8 cellular contexts compared by ENCODE assay signal in the genomic region with DNA sequence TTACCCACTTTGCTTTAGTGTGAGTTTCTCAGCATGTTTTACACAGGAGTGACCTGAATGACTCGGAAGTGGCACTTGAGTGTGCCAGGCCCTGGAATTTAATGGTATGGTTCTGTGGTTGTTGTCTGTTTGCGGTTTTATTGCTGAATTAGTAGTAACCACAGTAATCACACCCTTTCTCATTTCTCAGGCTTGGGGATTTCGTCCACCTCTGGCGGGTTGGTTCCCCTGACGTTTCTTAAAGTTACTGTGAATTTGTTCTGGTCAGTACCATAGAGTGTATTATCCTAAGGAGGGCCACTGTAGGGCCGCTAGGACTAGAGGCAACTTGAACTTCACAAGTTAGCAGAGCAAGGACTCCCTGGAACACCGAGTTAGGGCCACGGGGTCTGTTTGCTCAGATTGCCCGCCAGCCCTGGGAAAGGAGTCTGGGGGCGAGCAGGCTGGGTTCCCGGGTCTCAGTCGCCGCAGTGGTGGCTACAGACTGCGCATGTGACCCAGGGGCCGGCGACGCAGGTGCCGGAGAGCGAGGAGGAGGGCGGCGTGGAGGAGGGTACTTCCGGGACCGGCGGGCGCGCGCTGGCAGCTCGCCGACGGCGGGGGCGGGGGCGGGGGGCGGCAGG. TPM values are rescaled to one million over a fixed set of nuclear protein-coding genes. Genes with fewer than 3 reads are reported as not detected.
DNase-seq lines count a peak whose midpoint lies in the region; ATAC-seq and TF ChIP-seq lines count a peak whose summit lies in the region.

No MANE protein-coding gene starts in this region.

- H3K36me3 ChIP-seq in A673 (ENCODE audit: insufficient read depth, low read length, poor library complexity, severe bottlenecking), result no peaks in the 10 kb centered on the region
- H3K36me3 ChIP-seq in vagina, result no peaks in the 10 kb centered on the region

- no TSS peak for BruUV-seq in A673 (replicated peaks; lab: Mats Ljungman, UMichigan)

- CTCF ChIA-PET in A673 (lab: Charles Lee), result no interaction called here

- H3K27me3 ChIP-seq in A673 (replicated peaks; ENCODE audit: insufficient read depth, low read depth, low read length, poor library complexity), result peaks cover 7% of the 10 kb centered on the region
- peaks cover 11% of the 10 kb centered on the region for H3K27me3 ChIP-seq in mononuclear cell (ENCODE audit: insufficient read depth, low read length)
- no peaks in the 10 kb centered on the region for H3K27me3 ChIP-seq in vagina

- intact Hi-C loops in A673 (cut with micrococcal nuclease; ENCODE audit: unreplicated experiment) (no loop called here), vagina (cut with DNase I) (no loop called here)

- POLR2A ChIA-PET in A673 (lab: Charles Lee; ENCODE audit: low non-redundant PET), result no interaction called here

- H3K9me3 ChIP-seq in A673 (ENCODE audit: low read depth, low read length, poor library complexity, severe bottlenecking), result no peaks in the 10 kb centered on the region
- H3K9me3 ChIP-seq in mononuclear cell (ENCODE audit: low read depth, low read length), result no peaks in the 10 kb centered on the region
- no peaks in the 10 kb centered on the region for H3K9me3 ChIP-seq in vagina

- peaks cover 11% of the 10 kb centered on the region for H3K4me1 ChIP-seq in A673 (ENCODE audit: insufficient read depth, low read length, poor library complexity, severe bottlenecking)
- peaks cover 10% of the 10 kb centered on the region for H3K4me1 ChIP-seq in mononuclear cell (ENCODE audit: insufficient read depth, low read length)
- H3K4me1 ChIP-seq in vagina, result peaks cover 6% of the 10 kb centered on the region

- H3K4me3 ChIP-seq in A673 (ENCODE audit: low read depth, low read length, poor library complexity, severe bottlenecking) (peak overlapping the region; percentile 70), mononuclear cell (ENCODE audit: low read length) (peak overlapping the region; percentile 45), vagina (peak overlapping the region; percentile 64 to 76)

- peak; percentile 87 for ATAC-seq in HG02798 (IDR thresholded peaks at IDR 0.05; ENCODE audit: poor library complexity, unreplicated experiment)

- TF ChIP-seq POLR2A in GM15510 (IDR thresholded peaks at IDR 0.05; ENCODE audit: borderline replicate concordance, extremely low read depth, insufficient read length), result peak; percentile 66
- no peak for TF ChIP-seq POLR2A in vagina (IDR thresholded peaks at IDR 0.05)

- H3K27ac ChIP-seq in A673 (ENCODE audit: low read depth, low read length, poor library complexity, severe bottlenecking), result peak overlapping the region; percentile 28
- peak overlapping the region; percentile 93 for H3K27ac ChIP-seq in cingulate gyrus (ENCODE audit: low read depth, low read length)
- peak overlapping the region; percentile 81 for H3K27ac ChIP-seq in vagina

- TF ChIP-seq CTCF in A673 (conservative IDR thresholded peaks at IDR 0.05; ENCODE audit: low read depth, low read length) (no peak), vagina (IDR thresholded peaks at IDR 0.05) (no peak)

- no peak for DNase-seq in A673 (ENCODE audit: low spot score)
- DNase-seq in NCI-H748 (lab: John Stamatoyannopoulos, UW; ENCODE audit: unreplicated experiment), result peak; percentile 48
- DNase-seq in vagina (ENCODE audit: extremely low spot score in 2 of 2), result no peak
- DNase-seq in activated CD4-positive, alpha-beta T cell treated with anti-CD3 and anti-CD28 coated beads, Interleukin-2, amount 50 U/mL, for 4 hours, result no peak

RNA-seq across cellular contexts. Expression of gene KLHL32, which starts 0.5 kb away (rescaled TPM):
- total RNA-seq in A673 (2021) (0.11 and 0.26 TPM in 2 replicates), mononuclear cell (0.94 TPM), vagina (0.25 TPM)

RNA-seq across cellular contexts. Expression of gene NDUFAF4, which starts 26.3 kb away (rescaled TPM):
- total RNA-seq in A673 (2021) (96.0 and 120 TPM in 2 replicates), mononuclear cell (23.3 TPM), vagina (14.2 TPM)

Comparison
In these comparisons a context has a peak if more than half of its experiments do, and no peak if none do; other contexts are left out.
1. H3K27ac ChIP-seq: peak in every context shown above with its lines; median percentile 93 in cingulate gyrus; 81 in vagina; 28 in A673.